19 cellular contexts compared by ENCODE assay signal in the genomic region with DNA sequence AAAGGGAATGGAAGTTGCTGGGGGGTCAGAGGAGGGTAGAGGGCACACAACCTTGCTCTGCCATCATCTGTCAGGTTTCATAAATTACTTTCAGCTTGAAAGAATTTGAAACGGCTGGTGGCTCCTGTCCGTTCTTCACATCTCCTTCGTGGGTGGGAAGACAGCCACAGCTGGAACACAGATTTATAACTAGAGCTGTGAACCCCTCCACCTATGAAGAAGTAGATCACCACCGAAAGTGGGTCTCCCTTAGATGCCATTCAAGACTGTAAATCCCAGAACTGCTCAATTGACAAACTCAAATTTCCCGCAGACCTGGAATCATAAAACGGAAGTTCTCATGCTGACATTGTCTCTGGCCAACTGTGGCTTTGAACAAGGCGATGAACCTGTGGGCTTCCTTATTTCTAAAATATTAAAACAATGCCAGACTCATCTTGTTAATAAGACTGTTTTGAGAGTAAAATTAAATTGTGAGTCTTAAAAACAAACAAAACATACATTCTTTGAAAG.
DNase-seq lines count a peak whose midpoint lies in the region; ATAC-seq and TF ChIP-seq lines count a peak whose summit lies in the region.
"Had no signal": no experiment of that assay in that cellular context is flagged by ENCODE, and none has a peak within 500 bp of the region (broad histone marks: within the 10 kb centered on the region; RNA-seq: fewer than 3 reads in every experiment).

No MANE protein-coding gene starts in this region.

- H3K36me3 ChIP-seq in Caco-2 (ENCODE audit: control insufficient read depth, insufficient read depth, low read length), result no peaks in the 10 kb centered on the region
- H3K36me3 ChIP-seq in body of pancreas (replicated peaks in 1 of 2; ENCODE audit: insufficient read depth in 1 of 2, low read depth in 2 of 2), result no peaks in the 10 kb centered on the region

- ATAC-seq in body of pancreas, result peak; percentile 58
- peak; percentile 60 for ATAC-seq in left lobe of liver
- ATAC-seq in stimulated activated memory B cell treated with anti-CD40 and anti-IgM and Interleukin-4, amounts not matched to agents 10 μg/mL and 1 μg/mL and 100 μg/mL, for 72 hours, result no peak
- no peak for ATAC-seq in stimulated activated naive B cell treated with anti-CD40 and anti-IgM and Interleukin-4, amounts not matched to agents 10 μg/mL and 1 μg/mL and 100 μg/mL, for 72 hours (replicated peaks)
- ATAC-seq: CD8-positive, alpha-beta T cell; GM23338; HCT116 had no signal

- POLR2A ChIA-PET in Caco-2 (lab: Charles Lee), result no interaction called here

- TF ChIP-seq POLR2A in body of pancreas (IDR thresholded peaks at IDR 0.05), result no peak

- H3K9me3 ChIP-seq in Caco-2 (no peaks in the 10 kb centered on the region), body of pancreas (no peaks in the 10 kb centered on the region)

- H3K27me3 Mint-ChIP-seq in Caco-2 (ENCODE audit: insufficient read depth, unreplicated experiment) (no peaks in the 10 kb centered on the region), nephron progenitor cell (ENCODE audit: low read depth, poor library complexity) (peaks cover 24% of the 10 kb centered on the region)
- no peaks in the 10 kb centered on the region for H3K27me3 Mint-ChIP-seq in stimulated activated memory B cell treated with anti-CD40 and anti-IgM and Interleukin-4, amounts not matched to agents 10 μg/mL and 1 μg/mL and 100 μg/mL, for 72 hours
- peaks cover 0 to 25% of the 10 kb centered on the region in 2 donors for H3K27me3 Mint-ChIP-seq in stimulated activated naive B cell treated with anti-CD40 and anti-IgM and Interleukin-4, amounts not matched to agents 10 μg/mL and 1 μg/mL and 100 μg/mL, for 72 hours

- TF ChIP-seq CTCF in Caco-2 (IDR thresholded peaks at IDR 0.05; ENCODE audit: insufficient read depth in 1 of 2, low read depth in 1 of 2, low read length in 1 of 2, severe bottlenecking in 1 of 2, unreplicated experiment in 1 of 2) (no peak), body of pancreas (IDR thresholded peaks at IDR 0.05) (no peak), nephron progenitor cell (IDR thresholded peaks at IDR 0.05) (no peak)

- intact Hi-C loops in Caco-2 (cut with micrococcal nuclease; ENCODE audit: unreplicated experiment), result loop anchor here (2.0 kb wide), 1 partner anchor 306 kb away; no protein-coding TSS in a partner anchor
- intact Hi-C loops in body of pancreas (cut with DNase I), result no loop called here

- H3K36me3 Mint-ChIP-seq in Caco-2 (ENCODE audit: insufficient read depth, unreplicated experiment) (peaks cover 8% of the 10 kb centered on the region), nephron progenitor cell (ENCODE audit: low read depth) (no peaks in the 10 kb centered on the region)
- no peaks in the 10 kb centered on the region for H3K36me3 Mint-ChIP-seq in stimulated activated memory B cell treated with anti-CD40 and anti-IgM and Interleukin-4, amounts not matched to agents 10 μg/mL and 1 μg/mL and 100 μg/mL, for 72 hours
- no peaks in the 10 kb centered on the region for H3K36me3 Mint-ChIP-seq in stimulated activated naive B cell treated with anti-CD40 and anti-IgM and Interleukin-4, amounts not matched to agents 10 μg/mL and 1 μg/mL and 100 μg/mL, for 72 hours
- H3K36me3 Mint-ChIP-seq: CD8-positive, alpha-beta T cell had no signal

- H3K4me1 Mint-ChIP-seq in Caco-2 (ENCODE audit: low read depth, unreplicated experiment) (peaks cover 17% of the 10 kb centered on the region), nephron progenitor cell (peaks cover 12% of the 10 kb centered on the region)
- H3K4me1 Mint-ChIP-seq in stimulated activated memory B cell treated with anti-CD40 and anti-IgM and Interleukin-4, amounts not matched to agents 10 μg/mL and 1 μg/mL and 100 μg/mL, for 72 hours, result no peaks in the 10 kb centered on the region
- H3K4me1 Mint-ChIP-seq in stimulated activated naive B cell treated with anti-CD40 and anti-IgM and Interleukin-4, amounts not matched to agents 10 μg/mL and 1 μg/mL and 100 μg/mL, for 72 hours, result no peaks in the 10 kb centered on the region

- peaks cover 9% of the 10 kb centered on the region for H3K9me3 Mint-ChIP-seq in Caco-2 (ENCODE audit: unreplicated experiment)
- no peaks in the 10 kb centered on the region for H3K9me3 Mint-ChIP-seq in nephron progenitor cell
- H3K9me3 Mint-ChIP-seq in stimulated activated memory B cell treated with anti-CD40 and anti-IgM and Interleukin-4, amounts not matched to agents 10 μg/mL and 1 μg/mL and 100 μg/mL, for 72 hours, result no peaks in the 10 kb centered on the region
- no peaks in the 10 kb centered on the region for H3K9me3 Mint-ChIP-seq in stimulated activated naive B cell treated with anti-CD40 and anti-IgM and Interleukin-4, amounts not matched to agents 10 μg/mL and 1 μg/mL and 100 μg/mL, for 72 hours
- H3K9me3 Mint-ChIP-seq: GM23338 had no signal

- 9 to 27% methylated on average over 7 of the region's 7 CpGs for WGBS in body of pancreas, 2 donors

- DNase-seq in Caco-2 (no peak), body of pancreas (peak in 2 of 4 donors; percentile 4 to 18), left lobe of liver (ENCODE audit: low spot score) (no peak), nephron progenitor cell (peak; percentile 15)
- DNase-seq in stimulated activated CD8-positive, alpha-beta memory T cell treated with anti-CD3 and anti-CD28 coated beads, Interleukin-4, amount 100 ng/mL, for 48 hours, result no peak
- no peak for DNase-seq in stimulated activated naive B cell treated with anti-CD40 and anti-IgM and Interleukin-4, amounts not matched to agents 10 μg/mL and 1 μg/mL and 100 μg/mL, for 72 hours
- DNase-seq in activated CD8-positive, alpha-beta memory T cell treated with anti-CD3 and anti-CD28 coated beads for 24 hours, result no peak
- DNase-seq: 8988T; CD8-positive, alpha-beta T cell; GDM1; NCI-H1436 treated with DMSO at 0.1 percent for 48 hours; NCI-H2029 treated with DMSO at 0.1 percent for 48 hours; NCI-H2171 treated with DMSO at 0.1 percent for 48 hours; NCI-H446 treated with DMSO at 0.1 percent for 48 hours; NCI-H774 had no signal

- BruUV-seq in Caco-2 (replicated peaks; lab: Mats Ljungman, UMichigan), result no TSS peak

- H3K4me3 ChIP-seq in Caco-2 (ENCODE audit: low read depth, low read length) (peak overlapping the region; percentile 10; the same call in 1 of the 2 replicates), body of pancreas (no peak overlapping the region)
- H3K4me3 ChIP-seq: GM23338 had no signal

- H3K27ac ChIP-seq in body of pancreas, result peak overlapping the region; percentile 44 to 74 (median 54)
- H3K27ac ChIP-seq: KMS-11 had no signal

- H3K27me3 ChIP-seq in Caco-2 (replicated peaks; ENCODE audit: control insufficient read depth, insufficient read depth, low read length), result no peaks in the 10 kb centered on the region
- no peaks in the 10 kb centered on the region for H3K27me3 ChIP-seq in body of pancreas

- peak overlapping the region; percentile 15 for H3K27ac Mint-ChIP-seq in Caco-2 (ENCODE audit: unreplicated experiment)
- no peak overlapping the region for H3K27ac Mint-ChIP-seq in nephron progenitor cell
- H3K27ac Mint-ChIP-seq in stimulated activated memory B cell treated with anti-CD40 and anti-IgM and Interleukin-4, amounts not matched to agents 10 μg/mL and 1 μg/mL and 100 μg/mL, for 72 hours, result no peak overlapping the region
- no peak overlapping the region for H3K27ac Mint-ChIP-seq in stimulated activated naive B cell treated with anti-CD40 and anti-IgM and Interleukin-4, amounts not matched to agents 10 μg/mL and 1 μg/mL and 100 μg/mL, for 72 hours
- H3K27ac Mint-ChIP-seq: CD8-positive, alpha-beta T cell; GM23338 had no signal

- CTCF ChIA-PET in Caco-2 (lab: Charles Lee), result no interaction called here

- peak overlapping the region; percentile 57 for H3K4me3 Mint-ChIP-seq in Caco-2 (ENCODE audit: unreplicated experiment)
- H3K4me3 Mint-ChIP-seq in nephron progenitor cell, result no peak overlapping the region
- H3K4me3 Mint-ChIP-seq in stimulated activated memory B cell treated with anti-CD40 and anti-IgM and Interleukin-4, amounts not matched to agents 10 μg/mL and 1 μg/mL and 100 μg/mL, for 72 hours, result no peak overlapping the region
- H3K4me3 Mint-ChIP-seq in stimulated activated naive B cell treated with anti-CD40 and anti-IgM and Interleukin-4, amounts not matched to agents 10 μg/mL and 1 μg/mL and 100 μg/mL, for 72 hours, result no peak overlapping the region
- H3K4me3 Mint-ChIP-seq: CD8-positive, alpha-beta T cell; GM23338 had no signal

- peaks cover 13% of the 10 kb centered on the region for H3K4me1 ChIP-seq in Caco-2
- H3K4me1 ChIP-seq in body of pancreas, result peaks cover 8% of the 10 kb centered on the region

Comparison
In these comparisons a context has a peak if more than half of its experiments do, and no peak if none do; other contexts are left out.
1. ATAC-seq: peak in body of pancreas (single experiment) and left lobe of liver (single experiment); none in stimulated activated memory B cell treated with anti-CD40 and anti-IgM and Interleukin-4, amounts not matched to agents 10 μg/mL and 1 μg/mL and 100 μg/mL, for 72 hours (single experiment) and stimulated activated naive B cell treated with anti-CD40 and anti-IgM and Interleukin-4, amounts not matched to agents 10 μg/mL and 1 μg/mL and 100 μg/mL, for 72 hours (0 of 2).